Comparison of ENCODE assay signal across 20 cellular contexts in genomic region chr1:156180471-156180870, GRCh38. TPM values are rescaled to one million over a fixed set of nuclear protein-coding genes. Genes with fewer than 3 reads are reported as not detected.
DNase-seq lines count a peak whose midpoint lies in the region; ATAC-seq, FAIRE-seq and TF ChIP-seq lines count a peak whose summit lies in the region.
"Had no signal": no experiment of that assay in that cellular context is flagged by ENCODE, and none has a peak within 500 bp of the region (broad histone marks: within the 10 kb centered on the region; RNA-seq: fewer than 3 reads in every experiment).

No MANE protein-coding gene starts in this region.

- H3K9me2 ChIP-seq in SK-N-SH, result no peaks in the 10 kb centered on the region

- no peaks in the 10 kb centered on the region for H3K36me3 ChIP-seq in HEK293 (ENCODE audit: control insufficient read depth in 2 of 2, insufficient read depth in 1 of 2, low read length in 2 of 2)
- peaks cover 4% of the 10 kb centered on the region; the same call in 1 of the 2 replicates for H3K36me3 ChIP-seq in iPS-20b (ENCODE audit: insufficient read depth, low read depth, low read length)
- no peaks in the 10 kb centered on the region for H3K36me3 ChIP-seq in SK-N-SH (replicated peaks in 1 of 2; ENCODE audit: control insufficient read depth in 1 of 2, insufficient read depth in 2 of 2, low read length in 1 of 2)
- H3K36me3 ChIP-seq: HAP-1 had no signal

- no peak for ATAC-seq in A549
- no peak for ATAC-seq in effector memory CD8-positive, alpha-beta T cell (replicated peaks)
- no peak for ATAC-seq in activated T-helper 17 cell treated with anti-CD3 and anti-CD28 coated beads, Interleukin-2, amount 50 U/mL, for 72 hours (replicated peaks)
- ATAC-seq in GM21576 (IDR thresholded peaks at IDR 0.05; ENCODE audit: unreplicated experiment), result no peak

- POLR2A ChIA-PET in A549 (lab: Yijun Ruan, JAX), result interaction anchor here (0.5 kb wide), 1 partner anchor 11 kb away, joined by 3 read pairs; no protein-coding TSS in a partner anchor
- POLR2A ChIA-PET in HEK293 (lab: Yijun Ruan, JAX), result interaction anchor here (0.6 kb wide), 1 partner anchor 524 kb away, joined by 4 read pairs; no protein-coding TSS in a partner anchor
- POLR2A ChIA-PET in SK-N-SH (lab: Yijun Ruan, JAX), result no interaction called here
- POLR2A ChIA-PET in activated CD4-positive, alpha-beta T cell treated with anti-CD3 and anti-CD28 coated beads, Interleukin-2, amount 10 ng/mL, durations not matched to agents 7 days and 5 days (lab: Charles Lee), result no interaction called here

- peak overlapping the region; percentile 43 to 62; a peak in 4 of 6 replicates for H3K27ac ChIP-seq in A549
- no peak overlapping the region for H3K27ac ChIP-seq in HEK293 (ENCODE audit: extremely low read depth, low read depth, low read length)
- peak overlapping the region; percentile 49 for H3K27ac ChIP-seq in iPS-20b (ENCODE audit: low read length)
- H3K27ac ChIP-seq in SK-N-SH (ENCODE audit: low read depth in 2 of 2, low read length in 1 of 2), result no peak overlapping the region
- H3K27ac ChIP-seq: BLaER1 treated with 17β-estradiol and CSF1 and Interleukin-3, amounts not matched to agents 10 nM and 100 nM; PC-9; RWPE1 had no signal

- FAIRE-seq in A549 (lab: Jason Lieb, UNC), result no peak
- FAIRE-seq: D721Med, HTR-8/SVneo had no signal

- peak overlapping the region; percentile 39 to 61 for H3K27ac Mint-ChIP-seq in effector memory CD8-positive, alpha-beta T cell
- H3K27ac Mint-ChIP-seq in activated CD4-positive, alpha-beta T cell treated with anti-CD3 and anti-CD28 coated beads, Interleukin-2, amount 10 ng/mL, durations not matched to agents 7 days and 5 days, result no peak overlapping the region
- no peak overlapping the region for H3K27ac Mint-ChIP-seq in activated T-helper 17 cell treated with anti-CD3 and anti-CD28 coated beads, Interleukin-2, amount 50 U/mL, for 72 hours
- H3K27ac Mint-ChIP-seq: CD8-positive, alpha-beta memory T cell had no signal

- no peaks in the 10 kb centered on the region for H3K36me3 Mint-ChIP-seq in effector memory CD8-positive, alpha-beta T cell (ENCODE audit: insufficient read depth)
- peaks cover 11% of the 10 kb centered on the region for H3K36me3 Mint-ChIP-seq in activated CD4-positive, alpha-beta T cell treated with anti-CD3 and anti-CD28 coated beads, Interleukin-2, amount 10 ng/mL, durations not matched to agents 7 days and 5 days (ENCODE audit: low read depth)
- H3K36me3 Mint-ChIP-seq in activated T-helper 17 cell treated with anti-CD3 and anti-CD28 coated beads, Interleukin-2, amount 50 U/mL, for 72 hours (ENCODE audit: low read depth), result peaks cover 5% of the 10 kb centered on the region

- CTCF ChIA-PET in A549 (lab: Yijun Ruan, JAX) (interaction anchor here (1.6 kb wide), 1 partner anchor 35 kb away, joined by 3 read pairs; no protein-coding TSS in a partner anchor), HEK293 (lab: Yijun Ruan, JAX) (interaction anchor here (0.6 to 1.0 kb wide), 3 partner anchors 34 to 199 kb away, joined by 3 to 5 read pairs (median 3); no protein-coding TSS in a partner anchor), SK-N-SH (lab: Yijun Ruan, JAX) (no interaction called here)
- CTCF ChIA-PET in activated CD4-positive, alpha-beta T cell treated with anti-CD3 and anti-CD28 coated beads, Interleukin-2, amount 10 ng/mL, durations not matched to agents 7 days and 5 days (lab: Charles Lee), result interaction anchor here (1.1 kb wide), 2 partner anchors 9 to 19 kb away, joined by 3 to 4 read pairs; no protein-coding TSS in a partner anchor

- no peaks in the 10 kb centered on the region for H3K9me3 Mint-ChIP-seq in effector memory CD8-positive, alpha-beta T cell
- H3K9me3 Mint-ChIP-seq in activated CD4-positive, alpha-beta T cell treated with anti-CD3 and anti-CD28 coated beads, Interleukin-2, amount 10 ng/mL, durations not matched to agents 7 days and 5 days, result no peaks in the 10 kb centered on the region
- H3K9me3 Mint-ChIP-seq in activated T-helper 17 cell treated with anti-CD3 and anti-CD28 coated beads, Interleukin-2, amount 50 U/mL, for 72 hours, result no peaks in the 10 kb centered on the region
- H3K9me3 Mint-ChIP-seq: CD8-positive, alpha-beta memory T cell had no signal

- 94% methylated on average over 3 of the region's 3 CpGs for WGBS in A549 (ENCODE audit: missing lambda C conversion rate)
- WGBS in SK-N-SH (ENCODE audit: low lambda C conversion rate), result 83% methylated on average over 3 of the region's 3 CpGs

- TF ChIP-seq CTCF in A549 (IDR thresholded peaks at IDR 0.05) (no peak), HEK293 (tag by site-specific recombination; IDR thresholded peaks at IDR 0.05) (no peak), SK-N-SH (IDR thresholded peaks at IDR 0.05) (no peak)

- no peak overlapping the region for H2AFZ ChIP-seq in SK-N-SH (ENCODE audit: low read depth)
- H2AFZ ChIP-seq: PC-9 had no signal

- TF ChIP-seq EP300 in A549 (IDR thresholded peaks at IDR 0.05) (no peak), SK-N-SH (IDR thresholded peaks at IDR 0.05; ENCODE audit: borderline replicate concordance in 1 of 2, low read depth in 1 of 2, low read length in 1 of 2) (no peak)

- no peak overlapping the region for H3K4me3 ChIP-seq in A549
- no peak overlapping the region for H3K4me3 ChIP-seq in HEK293 (ENCODE audit: low read depth, low read length)
- H3K4me3 ChIP-seq in iPS-20b (ENCODE audit: low read length), result no peak overlapping the region
- no peak overlapping the region for H3K4me3 ChIP-seq in SK-N-SH (ENCODE audit: low read depth in 2 of 2, low read length in 1 of 2)
- H3K4me3 ChIP-seq: BLaER1 treated with 17β-estradiol and CSF1 and Interleukin-3, amounts not matched to agents 10 nM and 100 nM; PC-9 had no signal

- DNase-seq in A549 (ENCODE audit: low read depth in 1 of 2, low spot score in 1 of 2), result no peak
- DNase-seq in effector memory CD8-positive, alpha-beta T cell, result no peak
- no peak for DNase-seq in SK-N-SH
- DNase-seq in activated CD4-positive, alpha-beta T cell treated with anti-CD3 and anti-CD28 coated beads, Interleukin-2, amount 10 ng/mL, durations not matched to agents 7 days and 5 days, result no peak
- DNase-seq: CD8-positive, alpha-beta memory T cell; KBM-7; MV-4-11; NCI-H1694 treated with DMSO at 0.1 percent for 48 hours; NCI-H510A; PC-9; SIG-M5 had no signal

- no peak for TF ChIP-seq RAD21 in A549 (conservative IDR thresholded peaks at IDR 0.05 in 1 of 2, IDR thresholded peaks at IDR 0.05 in 1 of 2)
- no peak for TF ChIP-seq RAD21 in SK-N-SH (IDR thresholded peaks at IDR 0.05; ENCODE audit: low read length)

- peaks cover 0 to 4% of the 10 kb centered on the region in 2 donors for H3K27me3 Mint-ChIP-seq in effector memory CD8-positive, alpha-beta T cell
- no peaks in the 10 kb centered on the region for H3K27me3 Mint-ChIP-seq in activated CD4-positive, alpha-beta T cell treated with anti-CD3 and anti-CD28 coated beads, Interleukin-2, amount 10 ng/mL, durations not matched to agents 7 days and 5 days
- peaks cover 3% of the 10 kb centered on the region for H3K27me3 Mint-ChIP-seq in activated T-helper 17 cell treated with anti-CD3 and anti-CD28 coated beads, Interleukin-2, amount 50 U/mL, for 72 hours

- no peaks in the 10 kb centered on the region for H4K20me1 ChIP-seq in SK-N-SH (ENCODE audit: insufficient read depth)

- H3K4me1 Mint-ChIP-seq in effector memory CD8-positive, alpha-beta T cell (ENCODE audit: low read depth in 2 of 2), result peaks cover 5% of the 10 kb centered on the region in 2 donors
- H3K4me1 Mint-ChIP-seq in activated CD4-positive, alpha-beta T cell treated with anti-CD3 and anti-CD28 coated beads, Interleukin-2, amount 10 ng/mL, durations not matched to agents 7 days and 5 days, result peaks cover 24% of the 10 kb centered on the region
- H3K4me1 Mint-ChIP-seq in activated T-helper 17 cell treated with anti-CD3 and anti-CD28 coated beads, Interleukin-2, amount 50 U/mL, for 72 hours, result peaks cover 7% of the 10 kb centered on the region

- H3K4me1 ChIP-seq in A549 (peaks cover 20% of the 10 kb centered on the region), HEK293 (ENCODE audit: control insufficient read depth, insufficient read depth, low read length) (no peaks in the 10 kb centered on the region), iPS-20b (ENCODE audit: insufficient read depth, low read length) (peaks cover 18% of the 10 kb centered on the region), SK-N-SH (ENCODE audit: control insufficient read depth in 1 of 2, insufficient read depth in 2 of 2, low read depth in 1 of 2, low read length in 1 of 2) (no peaks in the 10 kb centered on the region)

- no peaks in the 10 kb centered on the region for H3K27me3 ChIP-seq in iPS-20b (ENCODE audit: insufficient read depth, low read length)
- H3K27me3 ChIP-seq in SK-N-SH (ENCODE audit: insufficient read depth), result no peaks in the 10 kb centered on the region
- H3K27me3 ChIP-seq: BLaER1 treated with 17β-estradiol and CSF1 and Interleukin-3, amounts not matched to agents 10 nM and 100 nM had no signal

- H3K9me3 ChIP-seq in A549, result no peaks in the 10 kb centered on the region
- no peaks in the 10 kb centered on the region for H3K9me3 ChIP-seq in HEK293 (ENCODE audit: control insufficient read depth, insufficient read depth, low read depth, low read length)
- no peaks in the 10 kb centered on the region for H3K9me3 ChIP-seq in iPS-20b (ENCODE audit: insufficient read depth, low read depth, low read length)
- no peaks in the 10 kb centered on the region for H3K9me3 ChIP-seq in SK-N-SH

- H3K9ac ChIP-seq in iPS-20b (ENCODE audit: low read depth, low read length) (peak overlapping the region; percentile 70), SK-N-SH (no peak overlapping the region)
- H3K9ac ChIP-seq: BLaER1 treated with 17β-estradiol and CSF1 and Interleukin-3, amounts not matched to agents 10 nM and 100 nM had no signal

- TF ChIP-seq POLR2A in A549 (IDR thresholded peaks at IDR 0.05; ENCODE audit: low read length), result no peak

- H3F3A ChIP-seq in SK-N-SH (replicated peaks; ENCODE audit: insufficient read depth), result no peaks in the 10 kb centered on the region

- no peak overlapping the region for H3K4me3 Mint-ChIP-seq in effector memory CD8-positive, alpha-beta T cell
- no peak overlapping the region for H3K4me3 Mint-ChIP-seq in activated CD4-positive, alpha-beta T cell treated with anti-CD3 and anti-CD28 coated beads, Interleukin-2, amount 10 ng/mL, durations not matched to agents 7 days and 5 days
- H3K4me3 Mint-ChIP-seq in activated T-helper 17 cell treated with anti-CD3 and anti-CD28 coated beads, Interleukin-2, amount 50 U/mL, for 72 hours, result no peak overlapping the region
- H3K4me3 Mint-ChIP-seq: CD8-positive, alpha-beta memory T cell had no signal

- H3K79me2 ChIP-seq in SK-N-SH (ENCODE audit: insufficient read depth), result no peaks in the 10 kb centered on the region

- H3K4me2 ChIP-seq in A549, result no peak overlapping the region
- no peak overlapping the region for H3K4me2 ChIP-seq in SK-N-SH
- H3K4me2 ChIP-seq: BLaER1 treated with 17β-estradiol and CSF1 and Interleukin-3, amounts not matched to agents 10 nM and 100 nM; PC-9 had no signal

RNA-seq across cellular contexts. Expression of gene SLC25A44, which starts 13.4 kb away (rescaled TPM):
- polyA plus RNA-seq in A549 (2011; rRNA removed), result 30.7 and 38.8 TPM in 2 replicates
- polyA plus RNA-seq in A549 (2012; cell fraction: cytosol; rRNA removed), result 19.9 and 24.4 TPM in 2 replicates
- polyA plus RNA-seq in A549 (2012; cell fraction: nucleus; rRNA removed), result 11.8 and 17.0 TPM in 2 replicates
- 22.7 to 25.1 TPM (median 23.1 TPM) in 3 replicates for polyA plus RNA-seq in A549 (2017; fragmentation: RNase III; extraction: RNeasy Plus Mini Kit Qiagen cat#74134 plus additional on column Dnase treatment)
- polyA minus RNA-seq in A549 (2011; rRNA and poly(A)+ RNA removed), result 34.0 and 47.4 TPM in 2 replicates
- polyA plus RNA-seq in SK-N-SH (2012; rRNA removed), result 28.5 and 40.2 TPM in 2 replicates
- polyA plus RNA-seq in SK-N-SH (2012; cell fraction: cytosol; rRNA removed), result 25.1 and 30.1 TPM in 2 replicates
- polyA plus RNA-seq in SK-N-SH (2012; cell fraction: nucleus; rRNA removed), result 23.0 and 37.6 TPM in 2 replicates
- total RNA-seq in activated CD4-positive, alpha-beta T cell treated with anti-CD3 and anti-CD28 coated beads, Interleukin-2, amount 10 ng/mL, durations not matched to agents 7 days and 5 days, result 10 to 100 TPM; 27.5 to 28.0 TPM
- total RNA-seq in activated T-helper 17 cell treated with anti-CD3 and anti-CD28 coated beads, Interleukin-2, amount 50 U/mL, for 72 hours, result 10 to 100 TPM; 23.5 to 38.1 TPM

RNA-seq across cellular contexts. Expression of gene SEMA4A, which starts 27.1 kb away (rescaled TPM):
- polyA plus RNA-seq in A549 (2011; rRNA removed) (0.27 and 0.37 TPM in 2 replicates), A549 (2017; fragmentation: RNase III; extraction: RNeasy Plus Mini Kit Qiagen cat#74134 plus additional on column Dnase treatment) (0.04 to 0.09 TPM (median 0.07 TPM) in 3 replicates), SK-N-SH (2012; rRNA removed) (1.3 and 2.3 TPM in 2 replicates)
- polyA plus RNA-seq in A549 (2012; cell fraction: cytosol; rRNA removed), result 0.06 and 0.07 TPM in 2 replicates
- 0.49 and 0.66 TPM in 2 replicates for polyA plus RNA-seq in A549 (2012; cell fraction: nucleus; rRNA removed)
- 0.58 and 0.78 TPM in 2 replicates for polyA minus RNA-seq in A549 (2011; rRNA and poly(A)+ RNA removed)
- 0.33 and 0.73 TPM in 2 replicates for polyA plus RNA-seq in SK-N-SH (2012; cell fraction: cytosol; rRNA removed)
- 11.2 and 13.5 TPM in 2 replicates for polyA plus RNA-seq in SK-N-SH (2012; cell fraction: nucleus; rRNA removed)
- 10 to 100 TPM; 35.3 to 37.8 TPM for total RNA-seq in activated CD4-positive, alpha-beta T cell treated with anti-CD3 and anti-CD28 coated beads, Interleukin-2, amount 10 ng/mL, durations not matched to agents 7 days and 5 days
- total RNA-seq in activated T-helper 17 cell treated with anti-CD3 and anti-CD28 coated beads, Interleukin-2, amount 50 U/mL, for 72 hours, result 10 to 100 TPM in 1 of 2 donors, 1 to 10 TPM in 1; 1.8 to 17.6 TPM

RNA-seq across cellular contexts. Expression of gene PMF1, which starts 32.3 kb away (rescaled TPM):
- 61.4 and 63.9 TPM in 2 replicates for polyA plus RNA-seq in A549 (2011; rRNA removed)
- 104 and 111 TPM in 2 replicates for polyA plus RNA-seq in A549 (2012; cell fraction: cytosol; rRNA removed)
- polyA plus RNA-seq in A549 (2012; cell fraction: nucleus; rRNA removed), result 92.8 and 122 TPM in 2 replicates
- polyA plus RNA-seq in A549 (2017; fragmentation: RNase III; extraction: RNeasy Plus Mini Kit Qiagen cat#74134 plus additional on column Dnase treatment), result 57.7 to 59.8 TPM (median 59.4 TPM) in 3 replicates
- polyA minus RNA-seq in A549 (2011; rRNA and poly(A)+ RNA removed), result 22.0 and 25.5 TPM in 2 replicates
- 72.5 and 89.5 TPM in 2 replicates for polyA plus RNA-seq in SK-N-SH (2012; rRNA removed)
- 60.3 and 74.6 TPM in 2 replicates for polyA plus RNA-seq in SK-N-SH (2012; cell fraction: cytosol; rRNA removed)
- polyA plus RNA-seq in SK-N-SH (2012; cell fraction: nucleus; rRNA removed), result 66.4 and 78.0 TPM in 2 replicates
- total RNA-seq in activated CD4-positive, alpha-beta T cell treated with anti-CD3 and anti-CD28 coated beads, Interleukin-2, amount 10 ng/mL, durations not matched to agents 7 days and 5 days, result 10 to 100 TPM; 72.8 to 73.4 TPM
- total RNA-seq in activated T-helper 17 cell treated with anti-CD3 and anti-CD28 coated beads, Interleukin-2, amount 50 U/mL, for 72 hours, result 10 to 100 TPM; 85.6 to 87.3 TPM

Comparison
In these comparisons a context has a peak if more than half of its experiments do, and no peak if none do; other contexts are left out.
1. H3K27ac ChIP-seq: peak in A549 (2 of 2) and iPS-20b (single experiment); none in HEK293 (single experiment) and SK-N-SH (0 of 2).
2. H3K27ac Mint-ChIP-seq: peak in effector memory CD8-positive, alpha-beta T cell (2 of 2); none in activated CD4-positive, alpha-beta T cell treated with anti-CD3 and anti-CD28 coated beads, Interleukin-2, amount 10 ng/mL, durations not matched to agents 7 days and 5 days (single experiment) and activated T-helper 17 cell treated with anti-CD3 and anti-CD28 coated beads, Interleukin-2, amount 50 U/mL, for 72 hours (single experiment).
3. POLR2A ChIA-PET loops: an anchor here in A549 (0.5 kb wide) and HEK293 (0.6 kb wide); none called in SK-N-SH and activated CD4-positive, alpha-beta T cell treated with anti-CD3 and anti-CD28 coated beads, Interleukin-2, amount 10 ng/mL, durations not matched to agents 7 days and 5 days.